In the genomic region with DNA sequence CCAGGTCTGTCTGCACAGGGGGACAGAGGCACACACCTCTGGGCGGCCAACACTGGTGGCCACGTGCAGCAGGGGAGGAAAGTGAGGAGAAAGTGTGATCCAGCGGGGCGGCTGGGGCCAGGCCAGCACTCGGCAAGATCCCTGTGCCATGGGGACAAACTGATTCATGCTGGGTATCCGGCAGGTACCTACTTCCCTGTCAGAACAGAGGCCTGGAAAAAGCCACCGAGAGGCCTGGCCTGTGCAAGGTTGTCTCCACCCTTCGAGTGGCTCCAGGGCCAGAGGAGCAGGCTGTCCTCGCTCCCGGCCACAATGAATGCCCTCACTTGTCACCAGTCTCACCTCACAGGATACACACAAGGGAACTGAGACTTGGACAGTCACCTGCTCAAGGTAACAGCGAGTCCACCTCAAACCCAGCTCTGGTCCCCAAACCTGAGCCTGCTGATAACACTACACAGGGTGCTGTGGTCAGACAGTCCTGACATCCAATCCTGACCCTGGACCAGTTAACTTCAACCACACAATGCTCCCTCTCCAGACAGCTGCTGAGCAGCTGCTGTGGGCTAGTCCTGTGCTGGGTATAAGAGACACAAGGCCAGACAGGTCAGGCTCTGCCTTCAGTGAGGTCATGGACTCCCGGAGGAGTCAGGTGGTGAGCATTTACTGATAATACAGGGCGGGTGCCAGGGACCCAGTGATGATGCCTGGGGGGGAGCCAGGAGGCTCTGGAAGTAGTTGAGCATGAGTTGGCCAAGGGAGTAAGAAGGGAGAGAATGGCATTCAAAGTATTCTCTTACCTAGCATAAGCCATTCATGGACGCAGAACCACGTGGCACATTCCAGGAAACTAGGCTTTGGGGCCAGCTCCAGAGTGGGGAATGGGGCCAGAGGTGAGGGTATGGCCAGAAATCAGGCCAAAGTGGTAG, we compare ENCODE assay signal across 9 cellular contexts. TPM values are rescaled to one million over a fixed set of nuclear protein-coding genes. Genes with fewer than 3 reads are reported as not detected.
DNase-seq lines count a peak whose midpoint lies in the region; ATAC-seq, FAIRE-seq and TF ChIP-seq lines count a peak whose summit lies in the region.
"Had no signal": no experiment of that assay in that cellular context is flagged by ENCODE, and none has a peak within 500 bp of the region (broad histone marks: within the 10 kb centered on the region; RNA-seq: fewer than 3 reads in every experiment).

No MANE protein-coding gene starts in this region.

- no peak for ATAC-seq in activated CD8-positive, alpha-beta T cell treated with anti-CD3 and anti-CD28 coated beads for 36 hours

- peaks cover 73 to 86% (median 78%) of the 10 kb centered on the region in 4 donors for H3K4me1 ChIP-seq in stomach

- peak overlapping the region; percentile 72 for H3K27ac Mint-ChIP-seq in activated CD8-positive, alpha-beta T cell treated with anti-CD3 and anti-CD28 coated beads for 36 hours

- no peak overlapping the region for H3K4me3 Mint-ChIP-seq in activated CD8-positive, alpha-beta T cell treated with anti-CD3 and anti-CD28 coated beads for 36 hours

- TF ChIP-seq EP300 in stomach (IDR thresholded peaks at IDR 0.05): no peak

- in situ Hi-C loops in GM13977 (cut with MboI; ENCODE audit: low pct_unique_long_range_greater_than_20kb, low sequenced_read_pairs, unreplicated experiment): no loop called here

- peaks cover 30% of the 10 kb centered on the region for H3K4me1 Mint-ChIP-seq in activated CD8-positive, alpha-beta T cell treated with anti-CD3 and anti-CD28 coated beads for 36 hours (ENCODE audit: low read depth)

- peaks cover 2% of the 10 kb centered on the region for H3K9me3 Mint-ChIP-seq in activated CD8-positive, alpha-beta T cell treated with anti-CD3 and anti-CD28 coated beads for 36 hours

- no peaks in the 10 kb centered on the region for H3K9me3 ChIP-seq in stomach
- H3K9me3 ChIP-seq: tibial artery had no signal

- WGBS in stomach, 5 donors: 79 to 91% (median 85%) methylated on average over 13 to 15 of the region's 15 CpGs

- H3K27me3 ChIP-seq in stomach: no peaks in the 10 kb centered on the region
- H3K27me3 ChIP-seq: tibial artery had no signal

- CTCF ChIA-PET in activated CD8-positive, alpha-beta T cell treated with anti-CD3 and anti-CD28 coated beads for 36 hours (lab: Charles Lee): interaction anchor here (0.8 to 1.0 kb wide), 2 partner anchors 10 to 22 kb away, joined by 3 to 4 read pairs; no protein-coding TSS in a partner anchor

- peak; percentile 83 for FAIRE-seq in HTR-8/SVneo (lab: Jason Lieb, UNC)
- FAIRE-seq: TTC549 had no signal

- no peak overlapping the region for H3K4me3 ChIP-seq in stomach
- H3K4me3 ChIP-seq: tibial artery had no signal

- DNase-seq in HTR-8/SVneo (ENCODE audit: insufficient read length, low spot score) (peak; percentile 38), islet precursor cell (peak; percentile 92), stomach (no peak), GM13977 (ENCODE audit: low spot score) (no peak), GM20000 (ENCODE audit: low spot score) (no peak), DMS153 (lab: John Stamatoyannopoulos, UW) (no peak)
- no peak for DNase-seq in activated CD8-positive, alpha-beta T cell treated with anti-CD3 and anti-CD28 coated beads for 36 hours
- DNase-seq: tibial artery had no signal

- peak overlapping the region; percentile 57 to 92 (median 88) for H3K27ac ChIP-seq in stomach

- intact Hi-C loops in activated CD8-positive, alpha-beta T cell treated with anti-CD3 and anti-CD28 coated beads for 36 hours (cut with micrococcal nuclease): no loop called here
- intact Hi-C loops in stomach (cut with DNase I; ENCODE audit: low total_unique reads): no loop called here

- H3K27me3 Mint-ChIP-seq in activated CD8-positive, alpha-beta T cell treated with anti-CD3 and anti-CD28 coated beads for 36 hours: no peaks in the 10 kb centered on the region

- peaks cover 0 to 20% (median 16%) of the 10 kb centered on the region in 4 donors for H3K36me3 ChIP-seq in stomach

- H3K36me3 Mint-ChIP-seq in activated CD8-positive, alpha-beta T cell treated with anti-CD3 and anti-CD28 coated beads for 36 hours (ENCODE audit: low read depth): peaks cover 17% of the 10 kb centered on the region

- POLR2A ChIA-PET in activated CD8-positive, alpha-beta T cell treated with anti-CD3 and anti-CD28 coated beads for 36 hours (lab: Charles Lee): no interaction called here

- no peak for TF ChIP-seq POLR2A in stomach (IDR thresholded peaks at IDR 0.05)

- TF ChIP-seq CTCF in activated CD8-positive, alpha-beta T cell treated with anti-CD3 and anti-CD28 coated beads for 36 hours (IDR thresholded peaks at IDR 0.05): no peak
- TF ChIP-seq CTCF in stomach (IDR thresholded peaks at IDR 0.05) (no peak), GM13977 (IDR thresholded peaks at IDR 0.05; ENCODE audit: extremely low read depth, insufficient read depth, missing control alignments) (no peak), GM20000 (IDR thresholded peaks at IDR 0.05; ENCODE audit: extremely low read depth, missing control alignments) (no peak)

RNA-seq across cellular contexts. Expression of a gene that starts 53.0 kb away (rescaled TPM):
- 10 to 100 TPM; 27.6 TPM for total RNA-seq in activated CD8-positive, alpha-beta T cell treated with anti-CD3 and anti-CD28 coated beads for 36 hours
- 10 to 100 TPM; 14.9 to 90.6 (median 54.2) TPM for total RNA-seq in stomach
- polyA plus RNA-seq in stomach: 10 to 100 TPM; 22.3 to 33.1 (median 32.1) TPM

Comparison
In these comparisons a context has a peak if more than half of its experiments do, and no peak if none do; other contexts are left out.
1. DNase-seq: peak in HTR-8/SVneo (single experiment) and islet precursor cell (single experiment); none in activated CD8-positive, alpha-beta T cell treated with anti-CD3 and anti-CD28 coated beads for 36 hours (single experiment), stomach (single experiment), GM13977 (single experiment), GM20000 (single experiment) and DMS153 (single experiment).